ENCODE assay signal across 22 cellular contexts in genomic region chr7:52569151-52569550, GRCh38.
"Had no signal": no experiment of that assay in that cellular context is flagged by ENCODE, and none has a peak within 500 bp of the region (broad histone marks: within the 10 kb centered on the region; RNA-seq: fewer than 3 reads in every experiment).

No MANE protein-coding gene starts in this region.

- DNase-seq: activated CD4-positive, alpha-beta T cell treated with anti-CD3 and anti-CD28 coated beads for 48 hours; activated CD4-positive, alpha-beta T cell treated with anti-CD3 and anti-CD28 coated beads, Interleukin-2, amount 50 U/mL, for 4 hours; activated CD8-positive, alpha-beta memory T cell treated with anti-CD3 and anti-CD28 coated beads, Interleukin-2, amount 50 U/mL, for 48 hours; activated CD8-positive, alpha-beta T cell treated with anti-CD3 and anti-CD28 coated beads, Interleukin-2, amount 10 ng/mL, durations not matched to agents 7 days and 5 days; activated naive CD4-positive, alpha-beta T cell; activated T-cell treated with anti-CD3 and anti-CD28 coated beads, Interleukin-2, amount 50 U/mL, for 1 hour; aorta; caudate nucleus; NCI-H1092 treated with DMSO at 0.1 percent for 48 hours; NCI-H1417 treated with DMSO at 0.1 percent for 48 hours; NCI-H1694; NCI-H2029; NCI-H2107; NCI-H2171 treated with DMSO at 0.1 percent for 48 hours; NCI-H226; NCI-H526; NCI-H774; NK-92 treated with Interleukin-12 subunit alpha and Interleukin-12 subunit beta, amount 100 ng/mL, for 24 hours; Peyer's patch; SHP77 treated with DMSO at 0.1 percent for 48 hours had no signal

- H3K27ac ChIP-seq: breast epithelium, Peyer's patch had no signal

- H3K4me3 ChIP-seq: breast epithelium, Peyer's patch had no signal

- H3K27me3 ChIP-seq: breast epithelium, Peyer's patch had no signal

- H3K9me3 ChIP-seq: breast epithelium, Peyer's patch had no signal

- H3K4me1 ChIP-seq: breast epithelium, Peyer's patch had no signal

- ATAC-seq: activated CD4-positive, CD25-positive, alpha-beta regulatory T cell treated with anti-CD3 and anti-CD28 coated beads, Interleukin-2, amount 50 U/mL, for 24 hours; activated CD8-positive, alpha-beta T cell treated with anti-CD3 and anti-CD28 coated beads, Interleukin-2, amount 10 ng/mL, durations not matched to agents 7 days and 5 days had no signal

- H3K36me3 ChIP-seq: breast epithelium, Peyer's patch had no signal
